In genomic region chr17:64120972-64121786, GRCh38 we compare ENCODE assay signal across 8 cellular contexts. TPM values are rescaled to one million over a fixed set of nuclear protein-coding genes. Genes with fewer than 3 reads are reported as not detected.
DNase-seq lines count a peak whose midpoint lies in the region; ATAC-seq, FAIRE-seq and TF ChIP-seq lines count a peak whose summit lies in the region.
"Not testable (repeated sequence)": the region's sequence is repeated elsewhere in the genome, so short reads cannot be mapped to it uniquely, and the experiment has no call there.

No MANE protein-coding gene starts in this region.

- H3K36me3 Mint-ChIP-seq in activated naive CD4-positive, alpha-beta T cell treated with anti-CD3 and anti-CD28 coated beads for 36 hours (ENCODE audit: low read depth) = not testable (repeated sequence)
- peaks cover 24% of the 10 kb centered on the region for H3K36me3 Mint-ChIP-seq in stimulated activated naive CD8-positive, alpha-beta T cell treated with anti-CD3 and anti-CD28 coated beads, Interleukin-15, Interleukin-2, amounts not matched to agents 100 ng/mL and 50 ng/mL, for 24 hours (ENCODE audit: low read depth)

- ATAC-seq in HG02610 (IDR thresholded peaks at IDR 0.05; ENCODE audit: unreplicated experiment) (peak; percentile 76), HG03354 (IDR thresholded peaks at IDR 0.05; ENCODE audit: poor library complexity, severe bottlenecking, unreplicated experiment) (peak; percentile 83), HepG2 (peak; percentile 28; the same call in 2 of the 3 replicates)

- CTCF ChIA-PET in GM10248 (lab: Yijun Ruan, JAX) (interaction anchor here (0.8 to 19.4 kb wide), 15 partner anchors 9 to 272 kb away, joined by 3 to 515 read pairs (median 5); partner anchors contain the start of genes ERN1 and ICAM2), OCI-LY7 (lab: Charles Lee; ENCODE audit: unreplicated experiment) (interaction anchor here (0.6 kb wide), 1 partner anchor 206 kb away, joined by 3 read pairs; no protein-coding TSS in a partner anchor)
- CTCF ChIA-PET in activated naive CD4-positive, alpha-beta T cell treated with anti-CD3 and anti-CD28 coated beads for 36 hours (lab: Charles Lee) = interaction anchor here (0.7 to 2.1 kb wide), 7 partner anchors 10 to 96 kb away, joined by 3 to 12 read pairs (median 8); no protein-coding TSS in a partner anchor
- CTCF ChIA-PET in HepG2 (lab: Yijun Ruan, JAX; ENCODE audit: low intra/inter-chr PET ratio, low total read pairs) = not testable (repeated sequence)

- in situ Hi-C loops in HepG2 (cut with HindIII; ENCODE audit: extremely low pct_ligation_motif_present, low pct_unique_long_range_greater_than_20kb) = not testable (repeated sequence)

- H3K9me2 ChIP-seq in OCI-LY7 (ENCODE audit: insufficient read depth, low read length) = not testable (repeated sequence)

- FAIRE-seq in GM19239 (lab: Jason Lieb, UNC) = peak; percentile 97
- FAIRE-seq in HepG2 (lab: Jason Lieb, UNC) = not testable (repeated sequence)

- intact Hi-C loops in OCI-LY7 (cut with micrococcal nuclease; ENCODE audit: unreplicated experiment) = loop anchor here (2.0 kb wide), 2 partner anchors 14 to 46 kb away; no protein-coding TSS in a partner anchor
- intact Hi-C loops in activated naive CD4-positive, alpha-beta T cell treated with anti-CD3 and anti-CD28 coated beads for 36 hours (cut with micrococcal nuclease) = loop anchor here (1.0 kb wide), 2 partner anchors 39 to 60 kb away; no protein-coding TSS in a partner anchor
- intact Hi-C loops in HepG2 (cut with micrococcal nuclease; ENCODE audit: unreplicated experiment) = not testable (repeated sequence)

- not testable (repeated sequence) for H3K27me3 ChIP-seq in HepG2 (ENCODE audit: control insufficient read depth in 1 of 2, insufficient read depth in 2 of 2, low read length in 2 of 2)

- H3K79me2 ChIP-seq in OCI-LY7 (ENCODE audit: insufficient read depth, low read depth, low read length) (peaks cover 60% of the 10 kb centered on the region; the same call in 1 of the 2 replicates), HepG2 (ENCODE audit: insufficient read depth, low read length) (peaks cover 47% of the 10 kb centered on the region)

- not testable (repeated sequence) for H3K9ac ChIP-seq in HepG2 (ENCODE audit: insufficient read depth, low read depth, low read length)

- H3K4me1 Mint-ChIP-seq in activated naive CD4-positive, alpha-beta T cell treated with anti-CD3 and anti-CD28 coated beads for 36 hours (ENCODE audit: low read depth) = peaks cover 66% of the 10 kb centered on the region
- peaks cover 84% of the 10 kb centered on the region for H3K4me1 Mint-ChIP-seq in stimulated activated naive CD8-positive, alpha-beta T cell treated with anti-CD3 and anti-CD28 coated beads, Interleukin-15, Interleukin-2, amounts not matched to agents 100 ng/mL and 50 ng/mL, for 24 hours (ENCODE audit: low read depth)

- H3K4me3 ChIP-seq in OCI-LY7 (ENCODE audit: low read depth, low read length, poor library complexity, severe bottlenecking) = peak overlapping the region; percentile 20
- H3K4me3 ChIP-seq in HepG2 (replicated peaks in 1 of 3; ENCODE audit: insufficient read depth in 1 of 3, low read depth in 2 of 3, low read length in 3 of 3) = not testable (repeated sequence)

- H3K4me1 ChIP-seq in OCI-LY7 (ENCODE audit: insufficient read depth, low read length, poor library complexity, severe bottlenecking) (peaks cover 35% of the 10 kb centered on the region), HepG2 (ENCODE audit: insufficient read depth, low read length) (peaks cover 67% of the 10 kb centered on the region)

- peak overlapping the region; percentile 91 for H3K27ac Mint-ChIP-seq in activated naive CD4-positive, alpha-beta T cell treated with anti-CD3 and anti-CD28 coated beads for 36 hours
- peak overlapping the region; percentile 91 for H3K27ac Mint-ChIP-seq in stimulated activated naive CD8-positive, alpha-beta T cell treated with anti-CD3 and anti-CD28 coated beads, Interleukin-15, Interleukin-2, amounts not matched to agents 100 ng/mL and 50 ng/mL, for 24 hours

- H3K4me2 ChIP-seq in OCI-LY7 (ENCODE audit: low read length) = peak overlapping the region; percentile 54
- not testable (repeated sequence) for H3K4me2 ChIP-seq in HepG2 (ENCODE audit: low read depth, low read length)

- not testable (repeated sequence) for BruUV-seq in OCI-LY7 (replicated peaks; lab: Mats Ljungman, UMichigan); HepG2 (replicated peaks; lab: Mats Ljungman, UMichigan)

- peak overlapping the region; percentile 51 for H3K27ac ChIP-seq in OCI-LY7 (ENCODE audit: low read depth, low read length, poor library complexity, severe bottlenecking)
- H3K27ac ChIP-seq in HepG2 (ENCODE audit: extremely low read length, insufficient read depth, low read length) = peak overlapping the region; percentile 25

- DNase-seq in GM10248 (ENCODE audit: extremely low spot score) (peak; percentile 64), GM19239 (ENCODE audit: insufficient read length, low spot score) (peak; percentile 48), OCI-LY7 (ENCODE audit: low spot score) (peak; percentile 76)
- DNase-seq in activated naive CD4-positive, alpha-beta T cell treated with anti-CD3 and anti-CD28 coated beads for 36 hours = peak; percentile 66
- not testable (repeated sequence) for DNase-seq in HepG2 (ENCODE audit: low spot score)

- not testable (repeated sequence) for TF ChIP-seq EP300 in HepG2 (IDR thresholded peaks at IDR 0.05; ENCODE audit: low read depth in 2 of 2, low read length in 2 of 2); HepG2 (CRISPR knock-in tag; IDR thresholded peaks at IDR 0.05; ENCODE audit: borderline replicate concordance)

- H3K27me3 Mint-ChIP-seq in activated naive CD4-positive, alpha-beta T cell treated with anti-CD3 and anti-CD28 coated beads for 36 hours (ENCODE audit: low read depth); stimulated activated naive CD8-positive, alpha-beta T cell treated with anti-CD3 and anti-CD28 coated beads, Interleukin-15, Interleukin-2, amounts not matched to agents 100 ng/mL and 50 ng/mL, for 24 hours: not testable (repeated sequence)

- not testable (repeated sequence) for H2AFZ ChIP-seq in OCI-LY7 (ENCODE audit: low read length); HepG2 (ENCODE audit: low read length)

- not testable (repeated sequence) for TF ChIP-seq POLR2A in HepG2 (IDR thresholded peaks at IDR 0.05; ENCODE audit: insufficient read depth in 1 of 2, low read depth in 2 of 2, low read length in 2 of 2)

- H4K20me1 ChIP-seq in OCI-LY7 (ENCODE audit: insufficient read depth, low read length); HepG2 (ENCODE audit: insufficient read depth, low read length): not testable (repeated sequence)

- TF ChIP-seq CTCF in GM10248 (IDR thresholded peaks at IDR 0.05; ENCODE audit: control extremely low read depth, extremely low read depth, low read depth, missing control alignments) = not testable (repeated sequence)
- TF ChIP-seq CTCF in OCI-LY7 (conservative IDR thresholded peaks at IDR 0.05; ENCODE audit: low read length) = peak; percentile 56; the same call in 1 of the 2 replicates
- TF ChIP-seq CTCF in HepG2 (CRISPR knock-in tag; IDR thresholded peaks at IDR 0.05) = 0 out of 2 replicates have a peak, but pooled peaks have one; percentile 7

- not testable (repeated sequence) for H3K9me3 Mint-ChIP-seq in activated naive CD4-positive, alpha-beta T cell treated with anti-CD3 and anti-CD28 coated beads for 36 hours; stimulated activated naive CD8-positive, alpha-beta T cell treated with anti-CD3 and anti-CD28 coated beads, Interleukin-15, Interleukin-2, amounts not matched to agents 100 ng/mL and 50 ng/mL, for 24 hours

- not testable (repeated sequence) for H3K9me3 ChIP-seq in OCI-LY7 (ENCODE audit: low read length); HepG2 (ENCODE audit: low read length)

- peaks cover 27% of the 10 kb centered on the region for H3K36me3 ChIP-seq in OCI-LY7 (ENCODE audit: insufficient read depth, low read length)
- not testable (repeated sequence) for H3K36me3 ChIP-seq in HepG2 (replicated peaks in 1 of 2; ENCODE audit: control insufficient read depth in 1 of 2, insufficient read depth in 2 of 2, low read length in 2 of 2)

- not testable (repeated sequence) for TF ChIP-seq RAD21 in HepG2 (CRISPR knock-in tag; IDR thresholded peaks at IDR 0.05)

- POLR2A ChIA-PET in GM10248 (lab: Yijun Ruan, JAX) (interaction anchor here (0.6 to 1.7 kb wide), 6 partner anchors 8 to 1528 kb away, joined by 3 to 15 read pairs (median 4); partner anchors contain the start of gene ERN1), OCI-LY7 (lab: Charles Lee) (interaction anchor here (0.7 to 1.7 kb wide), 10 partner anchors 9 to 276 kb away, joined by 3 to 9 read pairs (median 4); partner anchors contain the start of gene ERN1), HepG2 (lab: Yijun Ruan, JAX) (interaction anchor here (1.1 to 1.6 kb wide), 4 partner anchors 8 to 45 kb away, joined by 3 to 4 read pairs (median 4); no protein-coding TSS in a partner anchor)

- peak overlapping the region; percentile 71 for H3K4me3 Mint-ChIP-seq in activated naive CD4-positive, alpha-beta T cell treated with anti-CD3 and anti-CD28 coated beads for 36 hours
- H3K4me3 Mint-ChIP-seq in stimulated activated naive CD8-positive, alpha-beta T cell treated with anti-CD3 and anti-CD28 coated beads, Interleukin-15, Interleukin-2, amounts not matched to agents 100 ng/mL and 50 ng/mL, for 24 hours = peak overlapping the region; percentile 59

- WGBS in HepG2 (ENCODE audit: low lambda C conversion rate) = 97% methylated on average over 13 of the region's 13 CpGs

RNA-seq across cellular contexts. Expression of gene ERN1, which starts 8.8 kb away (rescaled TPM):
- 14.7 and 22.0 TPM in 2 replicates for total RNA-seq in OCI-LY7 (2014; rRNA removed; shearing (Covaris generic))
- total RNA-seq in OCI-LY7 (2022) (65.6 and 70.3 TPM in 2 replicates), HepG2 (2016; rRNA removed; fragmentation: Illumina TruSeq; extraction: Trizol) (4.1 and 6.0 TPM in 2 replicates)
- total RNA-seq in activated naive CD4-positive, alpha-beta T cell treated with anti-CD3 and anti-CD28 coated beads for 36 hours = 10 to 100 TPM; 21.9 to 22.0 TPM
- 3.0 and 3.8 TPM in 2 replicates for total RNA-seq in HepG2 (2016; cell fraction: cytosol; rRNA removed; fragmentation: Illumina TruSeq; extraction: Trizol; ENCODE audit: low read depth)
- total RNA-seq in HepG2 (2016; cell fraction: insoluble cytoplasmic fraction; rRNA removed; fragmentation: Illumina TruSeq; extraction: Trizol) = 3.2 and 7.0 TPM in 2 replicates
- total RNA-seq in HepG2 (2016; cell fraction: membrane; rRNA removed; fragmentation: Illumina TruSeq; extraction: Trizol) = 4.2 and 4.8 TPM in 2 replicates
- total RNA-seq in HepG2 (2016; cell fraction: nucleus; rRNA removed; fragmentation: Illumina TruSeq; extraction: Trizol) = 10.8 and 12.6 TPM in 2 replicates
- polyA plus RNA-seq in HepG2 (2011; rRNA removed) = 12.7 and 15.7 TPM in 2 replicates
- 9.1 and 10.3 TPM in 2 replicates for polyA plus RNA-seq in HepG2 (2011; cell fraction: cytosol; rRNA removed)
- polyA plus RNA-seq in HepG2 (2011; cell fraction: nucleus; rRNA removed) = 32.7 and 33.0 TPM in 2 replicates
- polyA plus RNA-seq in HepG2 (2012) = 20.8 and 22.2 TPM in 2 replicates
- 2.9 and 3.1 TPM in 2 replicates for polyA plus RNA-seq in HepG2 (2016; cell fraction: cytosol; fragmentation: Illumina TruSeq; extraction: Trizol; ENCODE audit: low read depth)
- polyA plus RNA-seq in HepG2 (2016; cell fraction: insoluble cytoplasmic fraction; fragmentation: Illumina TruSeq; extraction: Trizol; ENCODE audit: low read depth) = 3.3 and 3.6 TPM in 2 replicates
- 3.4 and 3.6 TPM in 2 replicates for polyA plus RNA-seq in HepG2 (2016; cell fraction: membrane; fragmentation: Illumina TruSeq; extraction: Trizol; ENCODE audit: low read depth)
- polyA plus RNA-seq in HepG2 (2016; cell fraction: nucleus; fragmentation: Illumina TruSeq; extraction: Trizol; ENCODE audit: insufficient read depth, low read depth) = 11.5 and 12.4 TPM in 2 replicates
- 10.5 and 30.9 TPM in 2 replicates for polyA minus RNA-seq in HepG2 (2011; rRNA and poly(A)+ RNA removed; ENCODE audit: low replicate concordance)
- 13.3 and 18.1 TPM in 2 replicates for polyA minus RNA-seq in HepG2 (2011; cell fraction: cytosol; rRNA and poly(A)+ RNA removed)
- polyA minus RNA-seq in HepG2 (2011; cell fraction: nucleus; rRNA and poly(A)+ RNA removed) = 48.8 and 61.2 TPM in 2 replicates

Comparison
In these comparisons a context has a peak if more than half of its experiments do, and no peak if none do; other contexts are left out.
1. ATAC-seq: peak in every context shown above with its lines; median percentile 83 in HG03354; 76 in HG02610; 28 in HepG2.